Comparison of ENCODE assay signal across 19 cellular contexts in genomic region chrX:42951747-42952146, GRCh38.
DNase-seq lines count a peak whose midpoint lies in the region; ATAC-seq and TF ChIP-seq lines count a peak whose summit lies in the region.
"Had no signal": no experiment of that assay in that cellular context is flagged by ENCODE, and none has a peak within 500 bp of the region (broad histone marks: within the 10 kb centered on the region; RNA-seq: fewer than 3 reads in every experiment).

No MANE protein-coding gene starts in this region.

- H4K20me1 ChIP-seq in KMS-11 (ENCODE audit: insufficient read depth): no peaks in the 10 kb centered on the region
- H4K20me1 ChIP-seq: BLaER1 had no signal

- no peak for TF ChIP-seq CTCF in KMS-11 (conservative IDR thresholded peaks at IDR 0.05; ENCODE audit: low read depth, low read length)
- no peak for TF ChIP-seq CTCF in left lung (IDR thresholded peaks at IDR 0.05)

- no peak for TF ChIP-seq POLR2A in GM18505 (IDR thresholded peaks at IDR 0.05; ENCODE audit: borderline replicate concordance, extremely low read depth, insufficient read depth, insufficient read length)

- no peak overlapping the region for H3K4me3 Mint-ChIP-seq in activated naive CD8-positive, alpha-beta T cell treated with anti-CD3 and anti-CD28 coated beads, Interleukin-2, amount 50 U/mL, for 24 hours
- H3K4me3 Mint-ChIP-seq: GM23338 had no signal

- no peaks in the 10 kb centered on the region for H3K79me2 ChIP-seq in KMS-11 (ENCODE audit: insufficient read depth, low read depth)

- no peaks in the 10 kb centered on the region for H3K36me3 ChIP-seq in KMS-11 (ENCODE audit: insufficient read depth)
- no peaks in the 10 kb centered on the region for H3K36me3 ChIP-seq in left lung
- H3K36me3 ChIP-seq: BLaER1 had no signal

- ATAC-seq in activated naive CD8-positive, alpha-beta T cell treated with anti-CD3 and anti-CD28 coated beads, Interleukin-2, amount 50 U/mL, for 24 hours: peak; percentile 69
- peak; percentile 52 for ATAC-seq in stimulated activated naive CD8-positive, alpha-beta T cell treated with anti-CD3 and anti-CD28 coated beads, Interleukin-15, Interleukin-2, amounts not matched to agents 100 U/mL and 50 U/mL, for 24 hours
- no peak for ATAC-seq in left lung
- no peak for ATAC-seq in GM18505 (IDR thresholded peaks at IDR 0.05; ENCODE audit: unreplicated experiment)
- ATAC-seq in GM19452 (IDR thresholded peaks at IDR 0.05; ENCODE audit: unreplicated experiment): no peak
- ATAC-seq: GM23338 had no signal

- H3K4me1 ChIP-seq in KMS-11 (ENCODE audit: low read depth, poor library complexity, severe bottlenecking) (peaks cover 76% of the 10 kb centered on the region), left lung (no peaks in the 10 kb centered on the region)
- H3K4me1 ChIP-seq: BLaER1, Caco-2 had no signal

- H3K27ac Mint-ChIP-seq in activated naive CD8-positive, alpha-beta T cell treated with anti-CD3 and anti-CD28 coated beads, Interleukin-2, amount 50 U/mL, for 24 hours: no peak overlapping the region
- H3K27ac Mint-ChIP-seq: GM23338 had no signal

- peak overlapping the region; percentile 34; the same call in 1 of the 2 replicates for H2AFZ ChIP-seq in KMS-11 (ENCODE audit: low read depth)
- H2AFZ ChIP-seq: GM23338 had no signal

- H3K27me3 Mint-ChIP-seq in activated naive CD8-positive, alpha-beta T cell treated with anti-CD3 and anti-CD28 coated beads, Interleukin-2, amount 50 U/mL, for 24 hours: no peaks in the 10 kb centered on the region
- H3K27me3 Mint-ChIP-seq: IgD-negative memory B cell had no signal

- no peak overlapping the region for H3K9ac ChIP-seq in KMS-11
- H3K9ac ChIP-seq: BLaER1 had no signal

- H3K27me3 ChIP-seq in KMS-11 (ENCODE audit: insufficient read depth, low read depth): no peaks in the 10 kb centered on the region
- no peaks in the 10 kb centered on the region for H3K27me3 ChIP-seq in left lung

- H3K9me3 Mint-ChIP-seq in activated naive CD8-positive, alpha-beta T cell treated with anti-CD3 and anti-CD28 coated beads, Interleukin-2, amount 50 U/mL, for 24 hours: no peaks in the 10 kb centered on the region

- no peaks in the 10 kb centered on the region for H3K9me3 ChIP-seq in left lung
- H3K9me3 ChIP-seq: BLaER1, Caco-2 had no signal

- peaks cover 60% of the 10 kb centered on the region for H3K4me1 Mint-ChIP-seq in activated naive CD8-positive, alpha-beta T cell treated with anti-CD3 and anti-CD28 coated beads, Interleukin-2, amount 50 U/mL, for 24 hours

- peak; percentile 7 for DNase-seq in DMS53 (lab: John Stamatoyannopoulos, UW)
- DNase-seq in DMS53 treated with DMSO at 0.1 percent for 48 hours (lab: John Stamatoyannopoulos, UW; ENCODE audit: unreplicated experiment): no peak
- DNase-seq in activated naive CD8-positive, alpha-beta T cell treated with anti-CD3 and anti-CD28 coated beads, Interleukin-2, amount 50 U/mL, for 24 hours: no peak
- no peak for DNase-seq in stimulated activated naive CD8-positive, alpha-beta T cell treated with anti-CD3 and anti-CD28 coated beads, Interleukin-15, Interleukin-2, amounts not matched to agents 100 U/mL and 50 U/mL, for 24 hours
- no peak for DNase-seq in left lung
- DNase-seq: Caco-2, DMS79, MV-4-11, NCI-H1436, NCI-H2029 treated with DMSO at 0.1 percent for 48 hours, NCI-H524, SIG-M5 had no signal

- intact Hi-C loops in left lung (cut with DNase I): no loop called here

- peaks cover 9% of the 10 kb centered on the region for H3K36me3 Mint-ChIP-seq in activated naive CD8-positive, alpha-beta T cell treated with anti-CD3 and anti-CD28 coated beads, Interleukin-2, amount 50 U/mL, for 24 hours (ENCODE audit: low read depth)

- H3K4me2 ChIP-seq in KMS-11: peak overlapping the region; percentile 78; the same call in 1 of the 2 replicates
- H3K4me2 ChIP-seq: BLaER1, GM23338 had no signal

- no peak overlapping the region for H3K4me3 ChIP-seq in KMS-11 (IDR thresholded peaks at IDR 0.05; ENCODE audit: insufficient read depth, low read depth, low read length)
- no peak overlapping the region for H3K4me3 ChIP-seq in left lung
- H3K4me3 ChIP-seq: BLaER1, GM23338 had no signal

- no peak overlapping the region; the same call in 1 of the 2 replicates for H3K27ac ChIP-seq in KMS-11
- no peak overlapping the region for H3K27ac ChIP-seq in left lung
- H3K27ac ChIP-seq: 22Rv1, BLaER1 had no signal

Comparison
In these comparisons a context has a peak if more than half of its experiments do, and no peak if none do; other contexts are left out.
1. ATAC-seq: peak in activated naive CD8-positive, alpha-beta T cell treated with anti-CD3 and anti-CD28 coated beads, Interleukin-2, amount 50 U/mL, for 24 hours (single experiment) and stimulated activated naive CD8-positive, alpha-beta T cell treated with anti-CD3 and anti-CD28 coated beads, Interleukin-15, Interleukin-2, amounts not matched to agents 100 U/mL and 50 U/mL, for 24 hours (single experiment); none in left lung (single experiment), GM18505 (single experiment) and GM19452 (single experiment).